ENCODE assay signal across 8 cellular contexts in genomic region chr14:67571275-67571990, GRCh38. TPM values are rescaled to one million over a fixed set of nuclear protein-coding genes. Genes with fewer than 3 reads are reported as not detected.
DNase-seq lines count a peak whose midpoint lies in the region; ATAC-seq and TF ChIP-seq lines count a peak whose summit lies in the region.

No MANE protein-coding gene starts in this region.

- intact Hi-C loops in natural killer cell (cut with micrococcal nuclease): loop anchor here (1.0 kb wide), 1 partner anchor 144 kb away; no protein-coding TSS in a partner anchor

- no peaks in the 10 kb centered on the region for H3K27me3 ChIP-seq in NT2/D1 (ENCODE audit: insufficient read depth, insufficient read length)

- peak; percentile 81 for DNase-seq in GM10248 (ENCODE audit: extremely low spot score)
- peak; percentile 15 for DNase-seq in NT2/D1 (ENCODE audit: low read depth, low spot score)
- peak; percentile 81 for DNase-seq in activated CD8-positive, alpha-beta memory T cell treated with anti-CD3 and anti-CD28 coated beads, Interleukin-2, amount 50 U/mL, for 48 hours
- peak; percentile 60 to 77 for DNase-seq in erythroblast (lab: John Stamatoyannopoulos, UW)
- peak; percentile 63 for DNase-seq in natural killer cell

- no peak overlapping the region for H3K4me3 ChIP-seq in NT2/D1 (ENCODE audit: insufficient read length, low read depth)

- ATAC-seq in HG03139 (IDR thresholded peaks at IDR 0.05; ENCODE audit: unreplicated experiment) (peak; percentile 63), natural killer cell (peak; percentile 68 to 97 (median 91)), HG02973 (IDR thresholded peaks at IDR 0.05; ENCODE audit: unreplicated experiment) (no peak)
- ATAC-seq in stimulated activated memory B cell treated with anti-CD40 and anti-IgM and Interleukin-4, amounts not matched to agents 10 μg/mL and 1 μg/mL and 100 μg/mL, for 72 hours: peak; percentile 78

- no peaks in the 10 kb centered on the region for H3K36me3 Mint-ChIP-seq in natural killer cell
- no peaks in the 10 kb centered on the region for H3K36me3 Mint-ChIP-seq in stimulated activated memory B cell treated with anti-CD40 and anti-IgM and Interleukin-4, amounts not matched to agents 10 μg/mL and 1 μg/mL and 100 μg/mL, for 72 hours

- H3K4me1 Mint-ChIP-seq in natural killer cell: peaks cover 11 to 13% of the 10 kb centered on the region in 2 donors
- H3K4me1 Mint-ChIP-seq in stimulated activated memory B cell treated with anti-CD40 and anti-IgM and Interleukin-4, amounts not matched to agents 10 μg/mL and 1 μg/mL and 100 μg/mL, for 72 hours: peaks cover 7% of the 10 kb centered on the region

- no peak overlapping the region for H3K4me3 Mint-ChIP-seq in natural killer cell
- no peak overlapping the region for H3K4me3 Mint-ChIP-seq in stimulated activated memory B cell treated with anti-CD40 and anti-IgM and Interleukin-4, amounts not matched to agents 10 μg/mL and 1 μg/mL and 100 μg/mL, for 72 hours

- peaks cover 8% of the 10 kb centered on the region for H3K4me1 ChIP-seq in NT2/D1 (ENCODE audit: insufficient read depth, insufficient read length)

- CTCF ChIA-PET in GM10248 (lab: Yijun Ruan, JAX): interaction anchor here (0.6 to 38.5 kb wide), 50 partner anchors 9 to 1327 kb away, joined by 3 to 695 read pairs (median 4); partner anchors contain the start of genes ARG2, PIGH, PLEK2 and PLEKHH1

- POLR2A ChIA-PET in GM10248 (lab: Yijun Ruan, JAX): interaction anchor here (0.7 kb wide), 1 partner anchor 143 kb away, joined by 3 read pairs; no protein-coding TSS in a partner anchor

- H3K27ac Mint-ChIP-seq in natural killer cell: no peak overlapping the region
- no peak overlapping the region for H3K27ac Mint-ChIP-seq in stimulated activated memory B cell treated with anti-CD40 and anti-IgM and Interleukin-4, amounts not matched to agents 10 μg/mL and 1 μg/mL and 100 μg/mL, for 72 hours

- no peak for TF ChIP-seq POLR2A in erythroblast (IDR thresholded peaks at IDR 0.05; ENCODE audit: low read length)

- peaks cover 0 to 12% of the 10 kb centered on the region in 2 donors for H3K27me3 Mint-ChIP-seq in natural killer cell (ENCODE audit: low read depth in 2 of 2)
- peaks cover 7% of the 10 kb centered on the region for H3K27me3 Mint-ChIP-seq in stimulated activated memory B cell treated with anti-CD40 and anti-IgM and Interleukin-4, amounts not matched to agents 10 μg/mL and 1 μg/mL and 100 μg/mL, for 72 hours

- H3K9me3 ChIP-seq in NT2/D1 (ENCODE audit: insufficient read depth, low read length): no peaks in the 10 kb centered on the region

- H3K9me3 Mint-ChIP-seq in natural killer cell: no peaks in the 10 kb centered on the region
- H3K9me3 Mint-ChIP-seq in stimulated activated memory B cell treated with anti-CD40 and anti-IgM and Interleukin-4, amounts not matched to agents 10 μg/mL and 1 μg/mL and 100 μg/mL, for 72 hours: no peaks in the 10 kb centered on the region

- H3K36me3 ChIP-seq in NT2/D1 (ENCODE audit: insufficient read depth, insufficient read length, low read length): peaks cover 18% of the 10 kb centered on the region

- TF ChIP-seq CTCF in GM10248 (IDR thresholded peaks at IDR 0.05; ENCODE audit: control extremely low read depth, extremely low read depth, low read depth, missing control alignments) (peak; percentile 97), natural killer cell (IDR thresholded peaks at IDR 0.05) (peak; percentile 79)

- no peak overlapping the region for H3K9ac ChIP-seq in NT2/D1 (ENCODE audit: insufficient read length, low read depth)

RNA-seq across cellular contexts. Expression of gene PIGH, which starts 28.6 kb away (rescaled TPM):
- 10 to 100 TPM; 50.9 to 56.0 (median 54.5) TPM for total RNA-seq in natural killer cell

RNA-seq across cellular contexts. Expression of gene PLEKHH1, which starts 38.3 kb away (rescaled TPM):
- not detected for total RNA-seq in natural killer cell

RNA-seq across cellular contexts. Expression of gene ARG2, which starts 48.3 kb away (rescaled TPM):
- 1 to 10 TPM; 1.2 to 7.4 (median 1.4) TPM for total RNA-seq in natural killer cell

Comparison
In these comparisons a context has a peak if more than half of its experiments do, and no peak if none do; other contexts are left out.
1. DNase-seq: peak in every context shown above with its lines; median percentile 81 in GM10248; 81 in activated CD8-positive, alpha-beta memory T cell treated with anti-CD3 and anti-CD28 coated beads, Interleukin-2, amount 50 U/mL, for 48 hours; 68 in erythroblast; 63 in natural killer cell; 15 in NT2/D1.